ENCODE assay signal across 1 cellular context in the genomic region with DNA sequence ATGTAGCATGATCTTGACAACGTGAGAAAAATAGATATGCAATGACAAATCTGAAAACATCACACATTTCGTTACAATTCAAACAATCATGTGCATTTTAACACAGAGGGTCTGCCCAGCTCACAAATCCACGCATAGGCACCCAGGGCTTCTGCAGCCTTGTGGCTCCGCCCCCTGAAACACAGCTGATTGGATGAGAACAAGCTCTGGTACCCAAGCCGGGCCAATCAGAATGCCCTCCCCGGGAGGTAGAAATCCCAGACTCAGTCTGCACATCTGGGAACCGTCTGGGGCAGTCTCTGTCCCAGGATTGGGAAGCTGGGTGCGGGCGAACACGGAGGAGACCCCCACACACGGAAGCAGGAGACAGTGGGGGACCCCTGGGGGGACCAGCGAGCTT.
TF ChIP-seq lines count a peak whose summit lies in the region.

No MANE protein-coding gene starts in this region.

TF ChIP-seq in K562, 482 proteins besides CTCF, POLR2A, EP300 and RAD21 (continued from another document):
- TF ChIP-seq, protein P1, sequence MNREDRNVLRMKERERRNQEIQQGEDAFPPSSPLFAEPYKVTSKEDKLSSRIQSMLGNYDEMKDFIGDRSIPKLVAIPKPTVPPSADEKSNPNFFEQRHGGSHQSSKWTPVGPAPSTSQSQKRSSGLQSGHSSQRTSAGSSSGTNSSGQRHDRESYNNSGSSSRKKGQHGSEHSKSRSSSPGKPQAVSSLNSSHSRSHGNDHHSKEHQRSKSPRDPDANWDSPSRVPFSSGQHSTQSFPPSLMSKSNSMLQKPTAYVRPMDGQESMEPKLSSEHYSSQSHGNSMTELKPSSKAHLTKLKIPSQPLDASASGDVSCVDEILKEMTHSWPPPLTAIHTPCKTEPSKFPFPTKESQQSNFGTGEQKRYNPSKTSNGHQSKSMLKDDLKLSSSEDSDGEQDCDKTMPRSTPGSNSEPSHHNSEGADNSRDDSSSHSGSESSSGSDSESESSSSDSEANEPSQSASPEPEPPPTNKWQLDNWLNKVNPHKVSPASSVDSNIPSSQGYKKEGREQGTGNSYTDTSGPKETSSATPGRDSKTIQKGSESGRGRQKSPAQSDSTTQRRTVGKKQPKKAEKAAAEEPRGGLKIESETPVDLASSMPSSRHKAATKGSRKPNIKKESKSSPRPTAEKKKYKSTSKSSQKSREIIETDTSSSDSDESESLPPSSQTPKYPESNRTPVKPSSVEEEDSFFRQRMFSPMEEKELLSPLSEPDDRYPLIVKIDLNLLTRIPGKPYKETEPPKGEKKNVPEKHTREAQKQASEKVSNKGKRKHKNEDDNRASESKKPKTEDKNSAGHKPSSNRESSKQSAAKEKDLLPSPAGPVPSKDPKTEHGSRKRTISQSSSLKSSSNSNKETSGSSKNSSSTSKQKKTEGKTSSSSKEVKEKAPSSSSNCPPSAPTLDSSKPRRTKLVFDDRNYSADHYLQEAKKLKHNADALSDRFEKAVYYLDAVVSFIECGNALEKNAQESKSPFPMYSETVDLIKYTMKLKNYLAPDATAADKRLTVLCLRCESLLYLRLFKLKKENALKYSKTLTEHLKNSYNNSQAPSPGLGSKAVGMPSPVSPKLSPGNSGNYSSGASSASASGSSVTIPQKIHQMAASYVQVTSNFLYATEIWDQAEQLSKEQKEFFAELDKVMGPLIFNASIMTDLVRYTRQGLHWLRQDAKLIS (CRISPR knock-in tag; IDR thresholded peaks at IDR 0.05): no peak
TF ChIP-seq in K562: peak in this region for 2.
